ENCODE assay signal across 15 cellular contexts in the genomic region with DNA sequence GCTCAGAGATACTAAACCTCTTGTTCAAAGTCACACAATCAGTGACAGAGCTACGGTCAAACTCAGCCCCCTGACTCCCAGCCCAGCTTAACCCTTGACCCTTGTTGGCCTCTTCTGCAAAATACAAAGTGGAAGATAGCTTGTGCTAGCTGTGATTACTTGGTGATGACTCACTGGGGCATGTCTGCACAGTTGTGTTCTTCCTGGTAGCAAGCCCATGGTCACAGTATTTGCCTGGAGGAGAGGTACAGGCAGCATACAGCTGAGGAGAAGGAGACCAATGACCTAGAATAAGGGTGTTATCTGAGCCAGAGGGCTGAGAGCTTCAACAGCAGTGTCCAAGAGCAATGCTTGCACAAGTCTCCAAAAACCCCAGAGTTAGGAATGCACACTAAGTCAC. TPM values are rescaled to one million over a fixed set of nuclear protein-coding genes. Genes with fewer than 3 reads are reported as not detected.
DNase-seq lines count a peak whose midpoint lies in the region; ATAC-seq and TF ChIP-seq lines count a peak whose summit lies in the region.
"Had no signal": no experiment of that assay in that cellular context is flagged by ENCODE, and none has a peak within 500 bp of the region (broad histone marks: within the 10 kb centered on the region; RNA-seq: fewer than 3 reads in every experiment).

No MANE protein-coding gene starts in this region.

- no peak for ATAC-seq in GM19023 (IDR thresholded peaks at IDR 0.05; ENCODE audit: unreplicated experiment)
- ATAC-seq in HG03520 (IDR thresholded peaks at IDR 0.05; ENCODE audit: unreplicated experiment): no peak
- ATAC-seq in GM21390 (IDR thresholded peaks at IDR 0.05; ENCODE audit: unreplicated experiment): no peak
- ATAC-seq: WTC11 had no signal

- H3K4me3 Mint-ChIP-seq in MCF 10A (ENCODE audit: unreplicated experiment): no peak overlapping the region
- H3K4me3 Mint-ChIP-seq: activated naive CD8-positive, alpha-beta T cell; memory B cell; WTC11 had no signal

- H3K4me1 Mint-ChIP-seq in MCF 10A (ENCODE audit: insufficient read depth, unreplicated experiment): peaks cover 23% of the 10 kb centered on the region

- H3K27ac Mint-ChIP-seq in MCF 10A (ENCODE audit: low read depth, unreplicated experiment): peak overlapping the region; percentile 70
- H3K27ac Mint-ChIP-seq: activated naive CD8-positive, alpha-beta T cell; memory B cell; WTC11 had no signal

- H3K27ac ChIP-seq in breast epithelium (no peak overlapping the region), brain microvascular endothelial cell (no peak overlapping the region)

- intact Hi-C loops in MCF 10A (cut with micrococcal nuclease) (no loop called here), breast epithelium (cut with DNase I; ENCODE audit: low total_unique reads) (loop anchor here (5.0 kb wide), 1 partner anchor 291 kb away; no protein-coding TSS in a partner anchor)

- H3K36me3 ChIP-seq in breast epithelium (no peaks in the 10 kb centered on the region), brain microvascular endothelial cell (replicated peaks) (no peaks in the 10 kb centered on the region)

- no peaks in the 10 kb centered on the region for H3K27me3 Mint-ChIP-seq in MCF 10A (ENCODE audit: insufficient read depth, unreplicated experiment)

- TF ChIP-seq POLR2A in breast epithelium (IDR thresholded peaks at IDR 0.05): no peak

- H3K27me3 ChIP-seq in breast epithelium: no peaks in the 10 kb centered on the region
- H3K27me3 ChIP-seq in brain microvascular endothelial cell (replicated peaks): no peaks in the 10 kb centered on the region

- no peaks in the 10 kb centered on the region for H3K9me3 ChIP-seq in breast epithelium

- H3K36me3 Mint-ChIP-seq in MCF 10A (ENCODE audit: insufficient read depth, unreplicated experiment): no peaks in the 10 kb centered on the region
- H3K36me3 Mint-ChIP-seq: memory B cell, WTC11 had no signal

- H3K4me1 ChIP-seq in breast epithelium: no peaks in the 10 kb centered on the region
- H3K4me1 ChIP-seq: Caco-2 had no signal

- POLR2A ChIA-PET in MCF 10A (lab: Yijun Ruan, JAX): interaction anchor here (0.6 to 1.4 kb wide), 5 partner anchors 11 to 431 kb away, joined by 3 to 5 read pairs (median 3); no protein-coding TSS in a partner anchor

- no peak overlapping the region for H3K4me3 ChIP-seq in breast epithelium
- no peak overlapping the region for H3K4me3 ChIP-seq in brain microvascular endothelial cell (ENCODE audit: low read depth, low read length)

- CTCF ChIA-PET in MCF 10A (lab: Yijun Ruan, JAX): interaction anchor here (0.7 to 4.8 kb wide), 5 partner anchors 22 to 427 kb away, joined by 3 to 42 read pairs (median 3); no protein-coding TSS in a partner anchor

- TF ChIP-seq CTCF in MCF 10A (IDR thresholded peaks at IDR 0.05; ENCODE audit: unreplicated experiment) (no peak), breast epithelium (IDR thresholded peaks at IDR 0.05) (no peak), brain microvascular endothelial cell (IDR thresholded peaks at IDR 0.05; ENCODE audit: low read depth, low read length, missing control alignments) (no peak)

- BruUV-seq in MCF 10A (replicated peaks; lab: Mats Ljungman, UMichigan): no TSS peak

- in situ Hi-C loops in brain microvascular endothelial cell (cut with HindIII; ENCODE audit: low pct_ligation_motif_present, low sequenced_read_pairs): no loop called here

- DNase-seq in MCF 10A (ENCODE audit: unreplicated experiment) (peak; percentile 78), breast epithelium (ENCODE audit: low spot score in 2 of 2) (no peak), brain microvascular endothelial cell (peak; percentile 47), islet precursor cell (peak; percentile 74)
- no peak for DNase-seq in activated effector memory CD4-positive, alpha-beta T cell treated with Interleukin-2 at 50 U/mL for 16 hours
- DNase-seq: 8988T, Caco-2, MV-4-11, NCI-H2171 had no signal

- H3K9me3 Mint-ChIP-seq in MCF 10A (ENCODE audit: unreplicated experiment): no peaks in the 10 kb centered on the region
- H3K9me3 Mint-ChIP-seq: memory B cell had no signal

RNA-seq across cellular contexts. Expression of a gene that starts 5.7 kb away (rescaled TPM):
- total RNA-seq in MCF 10A (2022) (9.1 and 13.1 TPM in 2 replicates), breast epithelium (10 to 100 TPM; 13.2 to 23.6 (median 14.2) TPM)

Comparison
In these comparisons a context has a peak if more than half of its experiments do, and no peak if none do; other contexts are left out.
1. DNase-seq: peak in MCF 10A (single experiment), brain microvascular endothelial cell (single experiment) and islet precursor cell (single experiment); none in breast epithelium (0 of 2) and activated effector memory CD4-positive, alpha-beta T cell treated with Interleukin-2 at 50 U/mL for 16 hours (single experiment).